Comparison of ENCODE assay signal across 7 cellular contexts in genomic region chr6:125986295-125986955, GRCh38. TPM values are rescaled to one million over a fixed set of nuclear protein-coding genes. Genes with fewer than 3 reads are reported as not detected.
DNase-seq lines count a peak whose midpoint lies in the region; ATAC-seq, FAIRE-seq and TF ChIP-seq lines count a peak whose summit lies in the region.

TRMT11 (plus strand) TSS chr6:125986540; CDS start chr6:125986551, 11 bp downstream.

- POLR2A ChIA-PET in GM12878 (lab: Charles Lee) = interaction anchor here (1.0 to 2.4 kb wide), 12 partner anchors 9 to 641 kb away, joined by 3 to 10 read pairs (median 6); partner anchors contain the start of genes HINT3 and NCOA7

- no TSS peak for BruUV-seq in GM12878 (replicated peaks; lab: Mats Ljungman, UMichigan)

- no peaks in the 10 kb centered on the region for H3K36me3 ChIP-seq in GM12878 (ENCODE audit: control insufficient read depth in 2 of 2, insufficient read depth in 2 of 2, low read length in 1 of 2)
- no peaks in the 10 kb centered on the region for H3K36me3 ChIP-seq in sigmoid colon

- under 1% methylated on average over 51 of the region's 51 CpGs for WGBS in GM12878 (ENCODE audit: insufficient coverage, insufficient replicate concordance, low lambda C conversion rate, missing lambda C conversion rate)
- 0% methylated on average over 51 of the region's 51 CpGs for WGBS in sigmoid colon, 2 donors

- intact Hi-C loops in GM12878 (cut with micrococcal nuclease; ENCODE audit: unreplicated experiment) = loop anchor here (5.0 kb wide), 2 partner anchors 189 to 204 kb away; no protein-coding TSS in a partner anchor
- intact Hi-C loops in sigmoid colon (cut with DNase I) = loop anchor here (10.0 kb wide), 1 partner anchor 202 kb away; no protein-coding TSS in a partner anchor

- ATAC-seq in GM18508 (IDR thresholded peaks at IDR 0.05; ENCODE audit: insufficient read depth, unreplicated experiment) (peak; percentile 91), HG02970 (IDR thresholded peaks at IDR 0.05; ENCODE audit: low FRiP score, unreplicated experiment) (peak; percentile 97), GM12878 (peak; percentile 94)

- TF ChIP-seq CTCF in GM12878 (IDR thresholded peaks at IDR 0.05 in 2 of 3, conservative IDR thresholded peaks at IDR 0.05 in 1 of 3; ENCODE audit: control insufficient read depth in 2 of 3, extremely low read depth in 1 of 3, insufficient read depth in 1 of 3, low read depth in 3 of 3, low read length in 3 of 3) (no peak), sigmoid colon (IDR thresholded peaks at IDR 0.05) (no peak)

- H2AFZ ChIP-seq in GM12878 (ENCODE audit: control insufficient read depth, low read depth, low read length) = peak within 1 kb of the TSS; percentile 97

- SMC1A ChIA-PET in GM12878 (lab: Charles Lee; ENCODE audit: uncharacterized antibody, unreplicated experiment) = interaction anchor here (0.8 to 3.6 kb wide), 14 partner anchors 8 to 233 kb away, joined by 3 to 26 read pairs (median 6); partner anchors contain the start of genes HINT3 and NCOA7

- no peak for TF ChIP-seq RAD21 in GM12878 (IDR thresholded peaks at IDR 0.05; ENCODE audit: insufficient read depth, low read depth, low read length)

- H3K4me2 ChIP-seq in GM12878 (ENCODE audit: control insufficient read depth, insufficient read depth) = peak within 1 kb of the TSS; percentile 88

- DNase-seq in NCI-H187 treated with DMSO at 0.1 percent for 48 hours (lab: John Stamatoyannopoulos, UW) (peak; percentile 71), T1000 (lab: John Stamatoyannopoulos, UW) (peak; percentile 70), GM12878 (ENCODE audit: low read depth, low spot score) (peak; percentile 69), iPS DF 4.7 (ENCODE audit: extremely low read depth, low spot score) (peak; percentile 90), sigmoid colon (peak; percentile 93)

- FAIRE-seq in GM12878 (lab: Jason Lieb, UNC) = peak; percentile 78

- peaks cover 60% of the 10 kb centered on the region for H3K79me2 ChIP-seq in GM12878 (ENCODE audit: control insufficient read depth, insufficient read depth, low read length)

- in situ Hi-C loops in GM12878 (cut with MboI) = no loop called here

- CTCF ChIA-PET in GM12878 (lab: Yijun Ruan, JAX) = interaction anchor here (0.8 to 4.0 kb wide), 17 partner anchors 9 to 673 kb away, joined by 3 to 44 read pairs (median 6); partner anchors contain the start of genes HINT3 and NCOA7

- no peaks in the 10 kb centered on the region for H4K20me1 ChIP-seq in GM12878 (ENCODE audit: control insufficient read depth, insufficient read depth)

- TF ChIP-seq EP300 in GM12878 (IDR thresholded peaks at IDR 0.05; ENCODE audit: borderline replicate concordance in 1 of 2, control insufficient read depth in 1 of 2, low read depth in 2 of 2, low read length in 2 of 2) (0 out of 4 replicates have a peak, but pooled peaks of 1 of the 2 experiments have one; percentile 34), sigmoid colon (IDR thresholded peaks at IDR 0.05) (no peak)

- H3K9ac ChIP-seq in GM12878 (ENCODE audit: control insufficient read depth, insufficient read depth, low read length) = peak within 1 kb of the TSS; percentile 99

- no peaks in the 10 kb centered on the region for H3K9me3 ChIP-seq in GM12878 (replicated peaks; ENCODE audit: control insufficient read depth, insufficient read depth, low read length)
- no peaks in the 10 kb centered on the region for H3K9me3 ChIP-seq in sigmoid colon

- peak within 1 kb of the TSS; percentile 95 for H3K27ac ChIP-seq in GM12878 (ENCODE audit: control insufficient read depth, insufficient read depth)
- peak within 1 kb of the TSS; percentile 81 for H3K27ac ChIP-seq in sigmoid colon

- H3K27me3 ChIP-seq in GM12878 (replicated peaks in 1 of 2; ENCODE audit: control insufficient read depth in 2 of 2, insufficient read depth in 2 of 2, low read length in 1 of 2) (no peaks in the 10 kb centered on the region), sigmoid colon (no peaks in the 10 kb centered on the region)

- peak; percentile 96 for TF ChIP-seq POLR2A in GM12878 (IDR thresholded peaks at IDR 0.05; ENCODE audit: low read depth, low read length)
- peak; percentile 63 to 64 for TF ChIP-seq POLR2A in sigmoid colon (IDR thresholded peaks at IDR 0.05)

- RAD21 ChIA-PET in GM12878 (lab: Charles Lee; ENCODE audit: unreplicated experiment) = interaction anchor here (0.5 to 3.6 kb wide), 14 partner anchors 9 to 646 kb away, joined by 3 to 21 read pairs (median 6); partner anchors contain the start of genes HINT3 and NCOA7

- H3K4me3 ChIP-seq in GM12878 = peak within 1 kb of the TSS; percentile 85
- H3K4me3 ChIP-seq in sigmoid colon = peak within 1 kb of the TSS; percentile 64 to 76 (median 69)

- H3K4me1 ChIP-seq in GM12878 (ENCODE audit: control insufficient read depth, insufficient read depth, low read length) = peaks cover 5% of the 10 kb centered on the region; the same call in 1 of the 2 replicates
- H3K4me1 ChIP-seq in sigmoid colon = peaks cover 0 to 27% (median 22%) of the 10 kb centered on the region in 4 donors

TF ChIP-seq in GM12878, 131 proteins besides CTCF, POLR2A, EP300 and RAD21 (continues in another document):
- no peak for TF ChIP-seq HDAC2 (IDR thresholded peaks at IDR 0.05)
- TF ChIP-seq JUND (IDR thresholded peaks at IDR 0.05; ENCODE audit: low read depth, low read length) = no peak
- no peak for TF ChIP-seq ZZZ3 (IDR thresholded peaks at IDR 0.05; ENCODE audit: control insufficient read depth, insufficient read length, low read depth)
- TF ChIP-seq ATF2 (IDR thresholded peaks at IDR 0.05; ENCODE audit: low read length) = no peak; the same call in 1 of the 2 replicates
- TF ChIP-seq CHD1 (IDR thresholded peaks at IDR 0.05; ENCODE audit: low read depth, low read length) = no peak
- no peak for TF ChIP-seq NFXL1 (IDR thresholded peaks at IDR 0.05; ENCODE audit: borderline replicate concordance)
- peak; percentile 73 for TF ChIP-seq MYC (IDR thresholded peaks at IDR 0.05; ENCODE audit: insufficient read depth, insufficient read length, insufficient replicate concordance, low read length, severe bottlenecking)
- TF ChIP-seq ZNF687 (IDR thresholded peaks at IDR 0.05) = 0 out of 2 replicates have a peak, but pooled peaks have one; percentile 41
- TF ChIP-seq NBN (IDR thresholded peaks at IDR 0.05) = peak; percentile 86; the same call in 1 of the 2 replicates
- TF ChIP-seq TAF1 (IDR thresholded peaks at IDR 0.05; ENCODE audit: borderline replicate concordance, low read depth, low read length) = peak; percentile 94

RNA-seq across cellular contexts. Expression of gene TRMT11, which starts in this region (rescaled TPM):
- 322 and 332 TPM in 2 replicates for total RNA-seq in GM12878 (2013; cell fraction: nucleolus; rRNA removed)
- total RNA-seq in GM12878 (2014; rRNA removed) = 43.4 and 47.8 TPM in 2 replicates
- total RNA-seq in GM12878 (2014; rRNA removed; fragmentation: Illumina TruSeq; extraction: Trizol) = 44.4 and 47.8 TPM in 2 replicates
- 32.6 and 34.0 TPM in 2 replicates for total RNA-seq in GM12878 (2021)
- polyA plus RNA-seq in GM12878 (2011; ENCODE audit: low read depth) = 11.7 TPM
- polyA plus RNA-seq in GM12878 (2011; rRNA removed) = 81.1 and 110 TPM in 2 replicates
- polyA plus RNA-seq in GM12878 (2011; cell fraction: cytosol; rRNA removed) = 21.2 and 24.2 TPM in 2 replicates
- 134 and 171 TPM in 2 replicates for polyA plus RNA-seq in GM12878 (2011; cell fraction: nucleus; rRNA removed)
- polyA plus RNA-seq in GM12878 (2012) = 15.3 and 21.4 TPM in 2 replicates
- polyA plus RNA-seq in GM12878 (2014; fragmentation: Illumina TruSeq; extraction: Trizol) = 41.8 and 56.1 TPM in 2 replicates
- 10 to 100 TPM; 56.8 to 72.4 TPM for polyA plus RNA-seq in GM12878 (2014; fragmentation: Nextera tagmentation; extraction: Ambion mirVana)
- 37.6 and 42.5 TPM in 2 replicates for polyA plus RNA-seq in GM12878 (2014; rRNA removed)
- polyA plus RNA-seq in GM12878 (2016; fragmentation: Nextera tagmentation; extraction: Ambion mirVana) = 10 to 100 TPM; 42.2 to 44.0 TPM
- polyA minus RNA-seq in GM12878 (2011; rRNA and poly(A)+ RNA removed) = 69.6 and 104 TPM in 2 replicates
- polyA minus RNA-seq in GM12878 (2011; cell fraction: cytosol; rRNA and poly(A)+ RNA removed) = 20.6 and 26.9 TPM in 2 replicates
- 141 and 174 TPM in 2 replicates for polyA minus RNA-seq in GM12878 (2011; cell fraction: nucleus; rRNA and poly(A)+ RNA removed)
- total RNA-seq in sigmoid colon = 10 to 100 TPM; 20.3 to 27.8 (median 25.7) TPM
- 10 to 100 TPM; 11.0 to 12.6 (median 11.3) TPM for polyA plus RNA-seq in sigmoid colon

Comparison
In these comparisons a context has a peak if more than half of its experiments do, and no peak if none do; other contexts are left out.
1. Peak in every context shown above with its lines: DNase-seq, ATAC-seq, H3K4me3 ChIP-seq and H3K27ac ChIP-seq.